ENCODE assay signal across 8 cellular contexts in genomic region chr9:99822596-99823391, GRCh38. TPM values are rescaled to one million over a fixed set of nuclear protein-coding genes. Genes with fewer than 3 reads are reported as not detected.
DNase-seq lines count a peak whose midpoint lies in the region; ATAC-seq and TF ChIP-seq lines count a peak whose summit lies in the region.

No MANE protein-coding gene starts in this region.

- no peaks in the 10 kb centered on the region for H3K36me3 Mint-ChIP-seq in nephron progenitor cell (ENCODE audit: low read depth)

- no peak for TF ChIP-seq POLR2A in GM18505 (IDR thresholded peaks at IDR 0.05; ENCODE audit: borderline replicate concordance, extremely low read depth, insufficient read depth, insufficient read length)

- peak; percentile 27 for DNase-seq in NCI-H82 treated with DMSO at 0.1 percent for 48 hours (lab: John Stamatoyannopoulos, UW; ENCODE audit: unreplicated experiment)
- peak; percentile 15 for DNase-seq in activated T-helper 1 cell treated with Interleukin-2 at 50 U/mL for 16 hours (ENCODE audit: low read depth)
- DNase-seq in fibroblast of mammary gland (ENCODE audit: low read depth), result peak; percentile 39
- peak; percentile 65 for DNase-seq in nephron progenitor cell
- peak; percentile 46 for DNase-seq in ureter (ENCODE audit: low spot score)

- no peaks in the 10 kb centered on the region for H3K9me3 Mint-ChIP-seq in nephron progenitor cell

- H3K27me3 Mint-ChIP-seq in nephron progenitor cell (ENCODE audit: low read depth, poor library complexity), result peaks cover 77% of the 10 kb centered on the region

- peaks cover 63% of the 10 kb centered on the region for H3K4me1 Mint-ChIP-seq in nephron progenitor cell

- TF ChIP-seq CTCF in 22Rv1 (IDR thresholded peaks at IDR 0.05), result no peak
- TF ChIP-seq CTCF in GM12875 (IDR thresholded peaks at IDR 0.05; ENCODE audit: borderline replicate concordance, insufficient read depth, low read depth, low read length), result no peak
- no peak for TF ChIP-seq CTCF in fibroblast of mammary gland (conservative IDR thresholded peaks at IDR 0.05; ENCODE audit: control insufficient read depth, insufficient read depth, low read depth, low read length)
- no peak for TF ChIP-seq CTCF in nephron progenitor cell (IDR thresholded peaks at IDR 0.05)

- no peak for ATAC-seq in GM18505 (IDR thresholded peaks at IDR 0.05; ENCODE audit: unreplicated experiment)

- peak overlapping the region; percentile 92 for H3K4me3 Mint-ChIP-seq in nephron progenitor cell

- peak overlapping the region; percentile 85; the same call in 1 of the 2 replicates for H3K27ac ChIP-seq in 22Rv1

- H3K4me3 ChIP-seq in GM12875 (ENCODE audit: low read depth, low read length), result peak overlapping the region; percentile 76
- H3K4me3 ChIP-seq in fibroblast of mammary gland (ENCODE audit: control insufficient read depth, low read depth, low read length), result peak overlapping the region; percentile 81

- H3K27ac Mint-ChIP-seq in nephron progenitor cell, result peak overlapping the region; percentile 83

RNA-seq across cellular contexts. Expression of gene NR4A3, which starts 1.1 kb away (rescaled TPM):
- total RNA-seq in ureter, result 26.2 TPM

Comparison
In these comparisons a context has a peak if more than half of its experiments do, and no peak if none do; other contexts are left out.
1. DNase-seq: peak in every context shown above with its lines; median percentile 65 in nephron progenitor cell; 46 in ureter; 39 in fibroblast of mammary gland; 27 in NCI-H82 treated with DMSO at 0.1 percent for 48 hours; 15 in activated T-helper 1 cell treated with Interleukin-2 at 50 U/mL for 16 hours.